28 cellular contexts compared by ENCODE assay signal in the genomic region with DNA sequence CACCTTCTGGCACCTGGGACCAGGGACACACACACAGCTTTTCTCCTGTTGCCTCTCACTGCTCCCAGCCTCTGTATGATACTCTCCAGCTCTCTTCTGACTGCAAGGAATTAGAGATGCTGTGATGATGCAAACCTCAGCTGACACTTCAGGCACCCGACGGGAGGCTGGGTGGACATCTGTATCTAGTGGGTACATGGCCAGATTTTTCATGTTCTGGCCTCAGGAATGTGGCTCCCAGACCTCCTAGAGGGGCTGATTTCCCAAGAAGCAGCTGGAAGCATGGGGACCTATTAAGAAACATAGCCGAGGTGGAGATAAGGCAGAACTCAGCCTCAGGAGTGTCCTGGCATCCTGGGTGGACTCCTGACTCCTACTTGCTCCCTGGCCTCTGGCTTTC. TPM values are rescaled to one million over a fixed set of nuclear protein-coding genes. Genes with fewer than 3 reads are reported as not detected.
A peak's percentile ranks its signal among the peaks of the same experiment; 100 is the strongest.
DNase-seq lines count a peak whose midpoint lies in the region; ATAC-seq, FAIRE-seq and TF ChIP-seq lines count a peak whose summit lies in the region.
"Had no signal": no experiment of that assay in that cellular context is flagged by ENCODE, and none has a peak within 500 bp of the region (broad histone marks: within the 10 kb centered on the region; RNA-seq: fewer than 3 reads in every experiment).

No MANE protein-coding gene starts in this region.

- H3K27me3 ChIP-seq in breast epithelium: no peaks in the 10 kb centered on the region
- H3K27me3 ChIP-seq in astrocyte (ENCODE audit: insufficient read depth, low read length): peaks cover 13% of the 10 kb centered on the region
- H3K27me3 ChIP-seq in gastroesophageal sphincter: no peaks in the 10 kb centered on the region
- no peaks in the 10 kb centered on the region for H3K27me3 ChIP-seq in upper lobe of right lung
- H3K27me3 ChIP-seq: heart left ventricle, tibial artery had no signal

- FAIRE-seq in astrocyte (lab: Jason Lieb, UNC): no peak
- FAIRE-seq: A204.1, kidney had no signal

- H3K79me2 ChIP-seq in astrocyte (ENCODE audit: insufficient read depth, low read length): no peaks in the 10 kb centered on the region

- CTCF ChIA-PET in MCF 10A (lab: Yijun Ruan, JAX): interaction anchor here (0.7 to 27.0 kb wide), 6 partner anchors 9 to 157 kb away, joined by 3 to 705 read pairs (median 8); no protein-coding TSS in a partner anchor

- ATAC-seq in gastroesophageal sphincter: peak; percentile 63
- peak; percentile 30 for ATAC-seq in upper lobe of right lung
- ATAC-seq: heart left ventricle; psoas muscle; stimulated activated effector memory CD8-positive, alpha-beta T cell treated with anti-CD3 and anti-CD28 coated beads, Interleukin-12 subunit alpha, Interleukin-12 subunit beta, amount 100 ng/mL, for 72 hours had no signal

- no peak overlapping the region for H2AFZ ChIP-seq in astrocyte (ENCODE audit: low read depth, low read length)

- H3K36me3 Mint-ChIP-seq in MCF 10A (ENCODE audit: insufficient read depth, unreplicated experiment) (no peaks in the 10 kb centered on the region), astrocyte (ENCODE audit: low read depth, unreplicated experiment) (peaks cover 3% of the 10 kb centered on the region)
- no peaks in the 10 kb centered on the region for H3K36me3 Mint-ChIP-seq in activated T-helper 2 cell treated with anti-CD3 and anti-CD28 coated beads, Interferon-gamma antibody, Interleukin-2, Interleukin-4, amounts not matched to agents 10 μg/mL and 5 μg/mL and 100 μg/mL, durations not matched to agents 14 hours and 24 hours and 36 hours (ENCODE audit: low read depth)
- H3K36me3 Mint-ChIP-seq: CD4-positive, alpha-beta memory T cell had no signal

- H3K9me3 ChIP-seq in breast epithelium (no peaks in the 10 kb centered on the region), astrocyte (ENCODE audit: insufficient read depth, low read depth, low read length) (no peaks in the 10 kb centered on the region), gastroesophageal sphincter (no peaks in the 10 kb centered on the region), upper lobe of right lung (no peaks in the 10 kb centered on the region)
- H3K9me3 ChIP-seq: heart left ventricle, psoas muscle, tibial artery had no signal

- POLR2A ChIA-PET in MCF 10A (lab: Yijun Ruan, JAX): interaction anchor here (0.6 kb wide), 1 partner anchor 10 kb away, joined by 3 read pairs; no protein-coding TSS in a partner anchor

- H3K9ac ChIP-seq in astrocyte (ENCODE audit: low read length): no peak overlapping the region

- no peak for TF ChIP-seq POLR2A in breast epithelium (IDR thresholded peaks at IDR 0.05)
- TF ChIP-seq POLR2A in gastroesophageal sphincter (IDR thresholded peaks at IDR 0.05): no peak

- H3K9me3 Mint-ChIP-seq in MCF 10A (ENCODE audit: unreplicated experiment) (no peaks in the 10 kb centered on the region), astrocyte (ENCODE audit: unreplicated experiment) (peaks cover 2% of the 10 kb centered on the region)
- no peaks in the 10 kb centered on the region for H3K9me3 Mint-ChIP-seq in activated T-helper 2 cell treated with anti-CD3 and anti-CD28 coated beads, Interferon-gamma antibody, Interleukin-2, Interleukin-4, amounts not matched to agents 10 μg/mL and 5 μg/mL and 100 μg/mL, durations not matched to agents 14 hours and 24 hours and 36 hours
- H3K9me3 Mint-ChIP-seq: dendritic cell treated with granulocyte-macrophage colony-stimulating factor and Interleukin-4, amounts not matched to agents 40 ng/mL and 50 ng/mL, for 4 days; neural crest cell; stimulated activated effector memory CD8-positive, alpha-beta T cell treated with anti-CD3 and anti-CD28 coated beads, Interleukin-12 subunit alpha, Interleukin-12 subunit beta, amount 100 ng/mL, for 72 hours had no signal

- no peaks in the 10 kb centered on the region for H4K20me1 ChIP-seq in astrocyte (ENCODE audit: insufficient read depth, low read length)

- H3K4me1 ChIP-seq in breast epithelium: no peaks in the 10 kb centered on the region
- no peaks in the 10 kb centered on the region for H3K4me1 ChIP-seq in astrocyte (ENCODE audit: insufficient read depth, low read length)
- H3K4me1 ChIP-seq in gastroesophageal sphincter: peaks cover 0 to 48% (median 0%) of the 10 kb centered on the region in 3 donors
- peaks cover 6% of the 10 kb centered on the region for H3K4me1 ChIP-seq in upper lobe of right lung

- H3K4me3 ChIP-seq in breast epithelium: no peak overlapping the region
- no peak overlapping the region for H3K4me3 ChIP-seq in astrocyte (ENCODE audit: insufficient read depth, low read depth, low read length)
- no peak overlapping the region for H3K4me3 ChIP-seq in gastroesophageal sphincter
- no peak overlapping the region for H3K4me3 ChIP-seq in upper lobe of right lung
- H3K4me3 ChIP-seq: heart left ventricle, psoas muscle, tibial artery had no signal

- peaks cover 4% of the 10 kb centered on the region for H3K4me1 Mint-ChIP-seq in MCF 10A (ENCODE audit: insufficient read depth, unreplicated experiment)
- H3K4me1 Mint-ChIP-seq in astrocyte (ENCODE audit: low read depth, unreplicated experiment): peaks cover 18% of the 10 kb centered on the region
- H3K4me1 Mint-ChIP-seq in activated T-helper 2 cell treated with anti-CD3 and anti-CD28 coated beads, Interferon-gamma antibody, Interleukin-2, Interleukin-4, amounts not matched to agents 10 μg/mL and 5 μg/mL and 100 μg/mL, durations not matched to agents 14 hours and 24 hours and 36 hours (ENCODE audit: low read depth): peaks cover 2% of the 10 kb centered on the region

- TF ChIP-seq EP300 in gastroesophageal sphincter (IDR thresholded peaks at IDR 0.05): no peak

- H3K4me3 Mint-ChIP-seq in MCF 10A (ENCODE audit: unreplicated experiment): no peak overlapping the region
- no peak overlapping the region for H3K4me3 Mint-ChIP-seq in astrocyte (ENCODE audit: unreplicated experiment)
- no peak overlapping the region for H3K4me3 Mint-ChIP-seq in activated T-helper 2 cell treated with anti-CD3 and anti-CD28 coated beads, Interferon-gamma antibody, Interleukin-2, Interleukin-4, amounts not matched to agents 10 μg/mL and 5 μg/mL and 100 μg/mL, durations not matched to agents 14 hours and 24 hours and 36 hours (ENCODE audit: low read depth)
- H3K4me3 Mint-ChIP-seq: CD4-positive, alpha-beta memory T cell; dendritic cell treated with granulocyte-macrophage colony-stimulating factor and Interleukin-4, amounts not matched to agents 40 ng/mL and 50 ng/mL, for 4 days; neural crest cell; stimulated activated effector memory CD8-positive, alpha-beta T cell treated with anti-CD3 and anti-CD28 coated beads, Interleukin-12 subunit alpha, Interleukin-12 subunit beta, amount 100 ng/mL, for 72 hours had no signal

- WGBS in gastroesophageal sphincter (ENCODE audit: low coverage in 1 of 2), 2 donors: 28 to 40% methylated on average over 1 to 3 of the region's 3 CpGs

- H3K36me3 ChIP-seq in breast epithelium (no peaks in the 10 kb centered on the region), astrocyte (ENCODE audit: insufficient read depth, low read length) (no peaks in the 10 kb centered on the region), gastroesophageal sphincter (no peaks in the 10 kb centered on the region), upper lobe of right lung (no peaks in the 10 kb centered on the region)
- H3K36me3 ChIP-seq: heart left ventricle, tibial artery had no signal

- H3K4me2 ChIP-seq in astrocyte (ENCODE audit: low read length): no peak overlapping the region

- no peak for DNase-seq in breast epithelium (ENCODE audit: low spot score in 2 of 2)
- DNase-seq in MCF 10A (ENCODE audit: unreplicated experiment): no peak
- DNase-seq in astrocyte (ENCODE audit: low read depth): peak; percentile 41
- no peak for DNase-seq in upper lobe of right lung
- no peak for DNase-seq in activated gamma-delta T cell (lab: John Stamatoyannopoulos, UW)
- DNase-seq in activated T-helper 2 cell treated with anti-CD3 and anti-CD28 coated beads, Interferon-gamma antibody, Interleukin-2, Interleukin-4, amounts not matched to agents 10 μg/mL and 5 μg/mL and 100 μg/mL, durations not matched to agents 14 hours and 24 hours and 36 hours (ENCODE audit: low spot score): no peak
- DNase-seq in NCI-H187 (lab: John Stamatoyannopoulos, UW): no peak
- DNase-seq: activated CD4-positive, alpha-beta T cell treated with anti-CD3 and anti-CD28 coated beads, Interleukin-2, amount 50 U/mL, for 4 hours; activated naive CD4-positive, alpha-beta T cell treated with anti-CD3 and anti-CD28 coated beads, Interleukin-2, amount 50 U/mL, for 16 hours; CD4-positive, alpha-beta memory T cell; DMS53; kidney; mesendoderm; MM.1S; NCI-H1930; NCI-H526 treated with DMSO at 0.1 percent for 48 hours; psoas muscle; SHP77 treated with DMSO at 0.1 percent for 48 hours; T-helper 1 cell had no signal

- H3K27ac ChIP-seq in breast epithelium (peak overlapping the region; percentile 26 to 42), astrocyte (ENCODE audit: low read depth, low read length) (no peak overlapping the region), gastroesophageal sphincter (no peak overlapping the region), upper lobe of right lung (no peak overlapping the region)
- H3K27ac ChIP-seq: epithelial cell of prostate, tibial artery, VCaP had no signal

- H3K27ac Mint-ChIP-seq in MCF 10A (ENCODE audit: low read depth, unreplicated experiment): no peak overlapping the region
- no peak overlapping the region for H3K27ac Mint-ChIP-seq in astrocyte (ENCODE audit: unreplicated experiment)
- no peak overlapping the region for H3K27ac Mint-ChIP-seq in activated T-helper 2 cell treated with anti-CD3 and anti-CD28 coated beads, Interferon-gamma antibody, Interleukin-2, Interleukin-4, amounts not matched to agents 10 μg/mL and 5 μg/mL and 100 μg/mL, durations not matched to agents 14 hours and 24 hours and 36 hours
- H3K27ac Mint-ChIP-seq: CD4-positive, alpha-beta memory T cell; dendritic cell treated with granulocyte-macrophage colony-stimulating factor and Interleukin-4, amounts not matched to agents 40 ng/mL and 50 ng/mL, for 4 days; stimulated activated effector memory CD8-positive, alpha-beta T cell treated with anti-CD3 and anti-CD28 coated beads, Interleukin-12 subunit alpha, Interleukin-12 subunit beta, amount 100 ng/mL, for 72 hours had no signal

- peaks cover 11% of the 10 kb centered on the region for H3K27me3 Mint-ChIP-seq in MCF 10A (ENCODE audit: insufficient read depth, unreplicated experiment)
- peaks cover 20% of the 10 kb centered on the region for H3K27me3 Mint-ChIP-seq in astrocyte (ENCODE audit: low read depth, unreplicated experiment)
- peaks cover 10% of the 10 kb centered on the region for H3K27me3 Mint-ChIP-seq in activated T-helper 2 cell treated with anti-CD3 and anti-CD28 coated beads, Interferon-gamma antibody, Interleukin-2, Interleukin-4, amounts not matched to agents 10 μg/mL and 5 μg/mL and 100 μg/mL, durations not matched to agents 14 hours and 24 hours and 36 hours (ENCODE audit: low read depth)

- BruUV-seq in MCF 10A (replicated peaks; lab: Mats Ljungman, UMichigan): no TSS peak

- no peak for TF ChIP-seq CTCF in breast epithelium (IDR thresholded peaks at IDR 0.05)
- TF ChIP-seq CTCF in MCF 10A (IDR thresholded peaks at IDR 0.05; ENCODE audit: unreplicated experiment): no peak
- TF ChIP-seq CTCF in astrocyte (IDR thresholded peaks at IDR 0.05; ENCODE audit: insufficient read depth, low read depth, low read length): no peak
- no peak for TF ChIP-seq CTCF in gastroesophageal sphincter (IDR thresholded peaks at IDR 0.05)
- no peak for TF ChIP-seq CTCF in upper lobe of right lung (IDR thresholded peaks at IDR 0.05)

- intact Hi-C loops in breast epithelium (cut with DNase I; ENCODE audit: low total_unique reads): loop anchor here (2.0 kb wide), 1 partner anchor 51 kb away; no protein-coding TSS in a partner anchor
- intact Hi-C loops in MCF 10A (cut with micrococcal nuclease): no loop called here
- intact Hi-C loops in upper lobe of right lung (cut with DNase I): no loop called here
- intact Hi-C loops in activated T-helper 2 cell treated with anti-CD3 and anti-CD28 coated beads, Interferon-gamma antibody, Interleukin-2, Interleukin-4, amounts not matched to agents 10 μg/mL and 5 μg/mL and 100 μg/mL, durations not matched to agents 14 hours and 24 hours and 36 hours (cut with micrococcal nuclease): no loop called here

RNA-seq across cellular contexts. Expression of a gene that starts 6.8 kb away (rescaled TPM):
- total RNA-seq in breast epithelium: 10 to 100 TPM; 37.0 to 66.4 (median 43.7) TPM
- total RNA-seq in MCF 10A (2022): 6.7 and 10.1 TPM in 2 replicates
- 35.0 and 39.4 TPM in 2 replicates for total RNA-seq in astrocyte
- total RNA-seq in gastroesophageal sphincter: 10 to 100 TPM; 29.2 to 49.3 (median 35.4) TPM
- total RNA-seq in upper lobe of right lung: 61.4 TPM
- total RNA-seq in activated T-helper 2 cell treated with anti-CD3 and anti-CD28 coated beads, Interferon-gamma antibody, Interleukin-2, Interleukin-4, amounts not matched to agents 10 μg/mL and 5 μg/mL and 100 μg/mL, durations not matched to agents 14 hours and 24 hours and 36 hours: 0.41 and 0.46 TPM in 2 replicates

Comparison
In these comparisons a context has a peak if more than half of its experiments do, and no peak if none do; other contexts are left out.
1. H3K27ac ChIP-seq: peak in breast epithelium (2 of 2); none in astrocyte (single experiment), gastroesophageal sphincter (0 of 4) and upper lobe of right lung (single experiment).